In the genomic region with DNA sequence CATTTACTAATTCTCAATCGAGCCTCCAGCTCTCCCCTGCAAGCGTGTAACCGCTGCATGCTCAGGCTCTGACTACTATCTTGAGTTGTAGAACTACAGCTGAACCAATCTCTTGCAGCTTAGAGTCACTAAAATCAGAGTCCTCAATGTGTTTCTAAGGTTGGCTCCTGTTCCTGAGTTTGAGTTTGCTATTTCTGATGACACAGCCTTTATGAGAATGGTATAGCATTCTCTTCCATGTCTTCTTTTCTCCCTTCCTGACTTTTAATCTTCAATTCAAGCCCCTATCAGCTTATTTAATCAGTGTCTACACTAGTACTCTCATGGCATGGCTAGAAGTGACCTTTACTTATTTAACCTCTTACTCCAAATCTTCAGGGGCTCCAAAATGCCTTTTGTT, we compare ENCODE assay signal across 31 cellular contexts.
"Had no signal": no experiment of that assay in that cellular context is flagged by ENCODE, and none has a peak within 500 bp of the region (broad histone marks: within the 10 kb centered on the region; RNA-seq: fewer than 3 reads in every experiment).

No MANE protein-coding gene starts in this region.

- H3K36me3 Mint-ChIP-seq: naive B cell had no signal

- FAIRE-seq: keratinocyte, urothelium cell line had no signal

- H3K9me3 Mint-ChIP-seq: activated T-helper 1 cell treated with anti-CD3 and anti-CD28 coated beads, Interleukin-12 subunit alpha, Interleukin-12 subunit beta, Interleukin-2, Interleukin-4 antibody, amounts not matched to agents 30 ng/mL and 10 ng/mL and 1 ng/mL, durations not matched to agents 14 hours and 24 hours and 36 hours; effector memory CD8-positive, alpha-beta T cell; naive B cell; nephron progenitor cell had no signal

- H3K4me3 ChIP-seq: coronary artery, gastrocnemius medialis, hepatocyte, ovary, skin epidermis, thoracic aorta had no signal

- H3K27ac Mint-ChIP-seq: activated T-helper 1 cell treated with anti-CD3 and anti-CD28 coated beads, Interleukin-12 subunit alpha, Interleukin-12 subunit beta, Interleukin-2, Interleukin-4 antibody, amounts not matched to agents 30 ng/mL and 10 ng/mL and 1 ng/mL, durations not matched to agents 14 hours and 24 hours and 36 hours; effector memory CD8-positive, alpha-beta T cell; progenitor cell of endocrine pancreas had no signal

- H3K4me3 Mint-ChIP-seq: activated T-helper 1 cell treated with anti-CD3 and anti-CD28 coated beads, Interleukin-12 subunit alpha, Interleukin-12 subunit beta, Interleukin-2, Interleukin-4 antibody, amounts not matched to agents 30 ng/mL and 10 ng/mL and 1 ng/mL, durations not matched to agents 14 hours and 24 hours and 36 hours; effector memory CD8-positive, alpha-beta T cell; naive B cell; nephron progenitor cell had no signal

- DNase-seq: activated CD4-positive, alpha-beta T cell treated with anti-CD3 and anti-CD28 coated beads for 48 hours; activated CD4-positive, alpha-beta T cell treated with anti-CD3 and anti-CD28 coated beads, Interleukin-2, amount 50 U/mL, for 48 hours; activated CD8-positive, alpha-beta memory T cell treated with anti-CD3 and anti-CD28 coated beads for 24 hours; activated gamma-delta T cell; activated naive CD4-positive, alpha-beta T cell treated with anti-CD3 and anti-CD28 coated beads, Interleukin-2, amount 50 U/mL, for 16 hours; amniotic stem cell; brain microvascular endothelial cell; dorsolateral prefrontal cortex; effector memory CD8-positive, alpha-beta T cell; gastrocnemius medialis; glutamatergic neuron; left cardiac atrium; left ventricle myocardium superior; naive B cell; nephron progenitor cell; ovary; stimulated activated CD4-positive, alpha-beta T cell treated with anti-CD3 and anti-CD28 coated beads, Interleukin-12 subunit alpha, Interleukin-12 subunit beta, amount 100 ng/mL, for 4 hours; stimulated activated CD4-positive, alpha-beta T cell treated with anti-CD3 and anti-CD28 coated beads, Interleukin-4, amount 100 ng/mL, for 1 hour; stimulated activated naive CD8-positive, alpha-beta T cell treated with anti-CD3 and anti-CD28 coated beads, Interleukin-15, Interleukin-2, amounts not matched to agents 100 U/mL and 50 U/mL, for 24 hours; trophoblast cell had no signal

- ATAC-seq: activated CD4-positive, CD25-positive, alpha-beta regulatory T cell treated with anti-CD3 and anti-CD28 coated beads, Interleukin-2, amount 50 U/mL, for 24 hours; effector memory CD8-positive, alpha-beta T cell; gastrocnemius medialis; left cardiac atrium; left ventricle myocardium superior; sciatic nerve; stimulated activated naive CD8-positive, alpha-beta T cell treated with anti-CD3 and anti-CD28 coated beads, Interleukin-15, Interleukin-2, amounts not matched to agents 100 U/mL and 50 U/mL, for 24 hours had no signal

- H3K27me3 Mint-ChIP-seq: effector memory CD8-positive, alpha-beta T cell; naive B cell; progenitor cell of endocrine pancreas had no signal

- H3K36me3 ChIP-seq: brain microvascular endothelial cell, gastrocnemius medialis, neutrophil, ovary, thoracic aorta had no signal

- H2AFZ ChIP-seq: hepatocyte had no signal

- H3K4me2 ChIP-seq: hepatocyte had no signal

- H3K27ac ChIP-seq: coronary artery, gastrocnemius medialis, hepatocyte, neutrophil, ovary, thoracic aorta had no signal

- H3K9me3 ChIP-seq: gastrocnemius medialis, neutrophil, ovary, thoracic aorta had no signal

- H3K27me3 ChIP-seq: brain microvascular endothelial cell, dorsolateral prefrontal cortex, gastrocnemius medialis, hepatocyte, neutrophil, ovary had no signal
